ENCODE assay signal across 20 cellular contexts in genomic region chr10:129174167-129175014, GRCh38.
A peak's percentile ranks its signal among the peaks of the same experiment; 100 is the strongest.
DNase-seq lines count a peak whose midpoint lies in the region; ATAC-seq and TF ChIP-seq lines count a peak whose summit lies in the region.
"Had no signal": no experiment of that assay in that cellular context is flagged by ENCODE, and none has a peak within 500 bp of the region (broad histone marks: within the 10 kb centered on the region; RNA-seq: fewer than 3 reads in every experiment).

No MANE protein-coding gene starts in this region.

- no peaks in the 10 kb centered on the region for H3K9me3 ChIP-seq in neuronal stem cell (replicated peaks in 1 of 2; ENCODE audit: control insufficient read depth in 2 of 2, insufficient read depth in 1 of 2, low read depth in 1 of 2, low read length in 2 of 2)
- H3K9me3 ChIP-seq: A549, MG63 had no signal

- intact Hi-C loops in Right ventricle myocardium superior (cut with DNase I) (no loop called here), left cardiac atrium (cut with DNase I) (no loop called here)

- H3K23ac ChIP-seq in neuronal stem cell (ENCODE audit: low read depth, low read length, poor library complexity), result no peak overlapping the region

- no peaks in the 10 kb centered on the region for H3K27me3 ChIP-seq in neuronal stem cell (ENCODE audit: control insufficient read depth in 3 of 3, insufficient read depth in 3 of 3, low read depth in 1 of 3, low read length in 3 of 3)
- H3K27me3 ChIP-seq: MG63, SJSA1 had no signal

- H4K8ac ChIP-seq in neuronal stem cell (ENCODE audit: low read depth, low read length), result no peak overlapping the region

- no peaks in the 10 kb centered on the region for H3K9me3 Mint-ChIP-seq in type B pancreatic cell
- H3K9me3 Mint-ChIP-seq in WTC11, result no peaks in the 10 kb centered on the region

- H3K27me3 Mint-ChIP-seq in type B pancreatic cell (peaks cover 19% of the 10 kb centered on the region), WTC11 (ENCODE audit: low read depth) (no peaks in the 10 kb centered on the region; the same call in 1 of the 2 replicates)

- no peak overlapping the region for H3K4ac ChIP-seq in neuronal stem cell (ENCODE audit: low read length)

- H3K4me1 Mint-ChIP-seq in type B pancreatic cell (ENCODE audit: unreplicated experiment), result peaks cover 36% of the 10 kb centered on the region
- H3K4me1 Mint-ChIP-seq in WTC11, result peaks cover 3% of the 10 kb centered on the region

- H2BK15ac ChIP-seq in neuronal stem cell (ENCODE audit: low read length), result no peak overlapping the region

- DNase-seq in Right ventricle myocardium superior, result no peak
- no peak for DNase-seq in left cardiac atrium
- peak; percentile 30 for DNase-seq in NCI-H2171 (lab: John Stamatoyannopoulos, UW)
- DNase-seq in neuronal stem cell (ENCODE audit: low spot score), result no peak
- DNase-seq in type B pancreatic cell (ENCODE audit: extremely low spot score, unreplicated experiment), result no peak
- DNase-seq in WTC11 (ENCODE audit: low spot score), result no peak
- DNase-seq in hippocampal formation (lab: John Stamatoyannopoulos, UW), result no peak
- DNase-seq: COR-L47, DMS53, HCEC 1CT, MG63, NCI-H1105, NCI-H1694, NCI-H345, NCI-H69, RPMI8226 had no signal

- H3K4me3 Mint-ChIP-seq in type B pancreatic cell (no peak overlapping the region), WTC11 (no peak overlapping the region)

- TF ChIP-seq CTCF in type B pancreatic cell (conservative IDR thresholded peaks at IDR 0.05) (no peak), WTC11 (IDR thresholded peaks at IDR 0.05) (no peak)

- ATAC-seq in Right ventricle myocardium superior (ENCODE audit: poor library complexity) (peak; percentile 29), left cardiac atrium (no peak), GM19452 (IDR thresholded peaks at IDR 0.05; ENCODE audit: unreplicated experiment) (no peak), WTC11 (no peak)
- ATAC-seq: A549 had no signal

- H2BK12ac ChIP-seq in neuronal stem cell (ENCODE audit: low read length), result no peak overlapping the region

- no peaks in the 10 kb centered on the region for H3K36me3 Mint-ChIP-seq in type B pancreatic cell
- H3K36me3 Mint-ChIP-seq in WTC11, result no peaks in the 10 kb centered on the region

- POLR2A ChIA-PET in WTC11 (lab: Charles Lee), result no interaction called here

- no peaks in the 10 kb centered on the region for H3K36me3 ChIP-seq in neuronal stem cell (replicated peaks in 1 of 2; ENCODE audit: control insufficient read depth in 2 of 2, insufficient read depth in 2 of 2, low read length in 2 of 2)
- H3K36me3 ChIP-seq: MG63, SJSA1 had no signal

- H3K4me1 ChIP-seq in neuronal stem cell (ENCODE audit: control insufficient read depth in 2 of 2, insufficient read depth in 1 of 2, low read depth in 1 of 2, low read length in 2 of 2), result peaks cover 0 to 6% of the 10 kb centered on the region in 2 donors
- H3K4me1 ChIP-seq: A549, SJSA1 had no signal

- no peak overlapping the region for H2AK5ac ChIP-seq in neuronal stem cell (ENCODE audit: low read depth, low read length)

- no peak overlapping the region for H2BK5ac ChIP-seq in neuronal stem cell (ENCODE audit: low read length)

- no peak overlapping the region for H3K4me3 ChIP-seq in neuronal stem cell (ENCODE audit: low read length in 2 of 2)
- H3K4me3 ChIP-seq: A549, MG63, SJSA1 had no signal

- no peak overlapping the region for H3K14ac ChIP-seq in neuronal stem cell (ENCODE audit: low read length)

- no peak overlapping the region for H2AFZ ChIP-seq in neuronal stem cell (ENCODE audit: low read length)

- H2BK120ac ChIP-seq in neuronal stem cell (ENCODE audit: low read depth, low read length), result no peak overlapping the region

- H3K79me1 ChIP-seq in neuronal stem cell (ENCODE audit: low read depth, low read length), result no peaks in the 10 kb centered on the region

- H3K9ac ChIP-seq in neuronal stem cell (ENCODE audit: low read depth, low read length, poor library complexity), result no peak overlapping the region

- no peak overlapping the region for H4K91ac ChIP-seq in neuronal stem cell (ENCODE audit: low read depth, low read length, poor library complexity)

- H3K27ac ChIP-seq in neuronal stem cell (replicated peaks; ENCODE audit: low read length), result no peak overlapping the region
- H3K27ac ChIP-seq: A549, C4-2B, SJSA1 had no signal

- whole genome bisulfite sequencing in neuronal stem cell (ENCODE audit: extremely low coverage in 2 of 2, insufficient read length in 2 of 2, insufficient replicate concordance in 1 of 2), 2 donors, result no CpG with 5 or more reads among the region's 10 CpGs

- H3K27ac Mint-ChIP-seq in type B pancreatic cell (peak overlapping the region; percentile 22), WTC11 (no peak overlapping the region)

- H3K4me2 ChIP-seq in neuronal stem cell (ENCODE audit: insufficient read depth, low read length, poor library complexity, severe bottlenecking), result no peak overlapping the region
- H3K4me2 ChIP-seq: A549 had no signal

- CTCF ChIA-PET in WTC11 (lab: Charles Lee), result no interaction called here

- peak overlapping the region; percentile 25 for H3K18ac ChIP-seq in neuronal stem cell (ENCODE audit: low read length)

TF ChIP-seq in WTC11, 78 proteins besides CTCF, POLR2A, EP300 and RAD21:
- TF ChIP-seq ZNF121 (CRISPR knock-in tag; IDR thresholded peaks at IDR 0.05) (no peak), ZNF219 (CRISPR knock-in tag; IDR thresholded peaks at IDR 0.05; ENCODE audit: borderline replicate concordance) (no peak), ZMAT4 (CRISPR knock-in tag; IDR thresholded peaks at IDR 0.05) (no peak), CREB1 (CRISPR knock-in tag; IDR thresholded peaks at IDR 0.05) (no peak), PRRX2 (CRISPR knock-in tag; IDR thresholded peaks at IDR 0.05) (no peak)
